ENCODE assay signal across 1 cellular context in the genomic region with DNA sequence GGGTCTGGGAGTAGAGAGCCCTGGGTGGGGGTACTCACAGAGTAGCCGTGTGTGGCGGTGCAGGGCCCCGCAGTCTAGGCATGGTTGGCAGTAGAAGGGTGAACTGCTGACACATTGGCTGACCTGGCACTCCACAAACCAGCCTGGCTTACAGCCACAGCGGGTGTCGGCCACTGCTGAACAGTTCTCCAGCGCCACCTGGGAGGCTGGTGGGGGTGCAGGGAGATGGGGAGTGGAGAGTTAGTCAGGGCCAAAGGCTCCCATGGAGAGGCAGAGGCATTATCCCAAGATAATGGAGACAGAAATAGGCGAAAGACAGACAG.
TF ChIP-seq lines count a peak whose summit lies in the region.

No MANE protein-coding gene starts in this region.

TF ChIP-seq in GM12878, 131 proteins besides CTCF, POLR2A, EP300 and RAD21:
- TF ChIP-seq MTA3 (IDR thresholded peaks at IDR 0.05; ENCODE audit: borderline replicate concordance, low read length): no peak
- no peak for TF ChIP-seq MYB (IDR thresholded peaks at IDR 0.05; ENCODE audit: borderline replicate concordance, low read depth, low read length)
- TF ChIP-seq SMAD5 (IDR thresholded peaks at IDR 0.05; ENCODE audit: low read depth): no peak
- no peak for TF ChIP-seq CREM (IDR thresholded peaks at IDR 0.05; ENCODE audit: low read depth)
- TF ChIP-seq BMI1 (IDR thresholded peaks at IDR 0.05; ENCODE audit: borderline replicate concordance): no peak
- TF ChIP-seq GABPA (IDR thresholded peaks at IDR 0.05; ENCODE audit: low read depth): no peak
- no peak for TF ChIP-seq ASH2L (IDR thresholded peaks at IDR 0.05; ENCODE audit: borderline replicate concordance, low read depth)
- TF ChIP-seq HDAC6 (IDR thresholded peaks at IDR 0.05; ENCODE audit: unreplicated experiment): no peak
- TF ChIP-seq SREBF2 (IDR thresholded peaks at IDR 0.05; ENCODE audit: low read length): no peak
- no peak for TF ChIP-seq SREBF1 (IDR thresholded peaks at IDR 0.05; ENCODE audit: low read length)
- TF ChIP-seq, protein P1, sequence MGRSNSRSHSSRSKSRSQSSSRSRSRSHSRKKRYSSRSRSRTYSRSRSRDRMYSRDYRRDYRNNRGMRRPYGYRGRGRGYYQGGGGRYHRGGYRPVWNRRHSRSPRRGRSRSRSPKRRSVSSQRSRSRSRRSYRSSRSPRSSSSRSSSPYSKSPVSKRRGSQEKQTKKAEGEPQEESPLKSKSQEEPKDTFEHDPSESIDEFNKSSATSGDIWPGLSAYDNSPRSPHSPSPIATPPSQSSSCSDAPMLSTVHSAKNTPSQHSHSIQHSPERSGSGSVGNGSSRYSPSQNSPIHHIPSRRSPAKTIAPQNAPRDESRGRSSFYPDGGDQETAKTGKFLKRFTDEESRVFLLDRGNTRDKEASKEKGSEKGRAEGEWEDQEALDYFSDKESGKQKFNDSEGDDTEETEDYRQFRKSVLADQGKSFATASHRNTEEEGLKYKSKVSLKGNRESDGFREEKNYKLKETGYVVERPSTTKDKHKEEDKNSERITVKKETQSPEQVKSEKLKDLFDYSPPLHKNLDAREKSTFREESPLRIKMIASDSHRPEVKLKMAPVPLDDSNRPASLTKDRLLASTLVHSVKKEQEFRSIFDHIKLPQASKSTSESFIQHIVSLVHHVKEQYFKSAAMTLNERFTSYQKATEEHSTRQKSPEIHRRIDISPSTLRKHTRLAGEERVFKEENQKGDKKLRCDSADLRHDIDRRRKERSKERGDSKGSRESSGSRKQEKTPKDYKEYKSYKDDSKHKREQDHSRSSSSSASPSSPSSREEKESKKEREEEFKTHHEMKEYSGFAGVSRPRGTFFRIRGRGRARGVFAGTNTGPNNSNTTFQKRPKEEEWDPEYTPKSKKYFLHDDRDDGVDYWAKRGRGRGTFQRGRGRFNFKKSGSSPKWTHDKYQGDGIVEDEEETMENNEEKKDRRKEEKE (IDR thresholded peaks at IDR 0.05): no peak
- no peak for TF ChIP-seq KLF5 (IDR thresholded peaks at IDR 0.05; ENCODE audit: partially characterized antibody)
- TF ChIP-seq NR2F1 (conservative IDR thresholded peaks at IDR 0.05): no peak
- no peak for TF ChIP-seq NFXL1 (IDR thresholded peaks at IDR 0.05; ENCODE audit: borderline replicate concordance)
- TF ChIP-seq FOXM1 (IDR thresholded peaks at IDR 0.05; ENCODE audit: low read depth, low read length): no peak
- no peak for TF ChIP-seq RAD51 (IDR thresholded peaks at IDR 0.05)
- TF ChIP-seq, protein P2, sequence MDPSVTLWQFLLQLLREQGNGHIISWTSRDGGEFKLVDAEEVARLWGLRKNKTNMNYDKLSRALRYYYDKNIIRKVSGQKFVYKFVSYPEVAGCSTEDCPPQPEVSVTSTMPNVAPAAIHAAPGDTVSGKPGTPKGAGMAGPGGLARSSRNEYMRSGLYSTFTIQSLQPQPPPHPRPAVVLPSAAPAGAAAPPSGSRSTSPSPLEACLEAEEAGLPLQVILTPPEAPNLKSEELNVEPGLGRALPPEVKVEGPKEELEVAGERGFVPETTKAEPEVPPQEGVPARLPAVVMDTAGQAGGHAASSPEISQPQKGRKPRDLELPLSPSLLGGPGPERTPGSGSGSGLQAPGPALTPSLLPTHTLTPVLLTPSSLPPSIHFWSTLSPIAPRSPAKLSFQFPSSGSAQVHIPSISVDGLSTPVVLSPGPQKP (IDR thresholded peaks at IDR 0.05; ENCODE audit: low read depth, low read length): no peak
- TF ChIP-seq, protein P3, sequence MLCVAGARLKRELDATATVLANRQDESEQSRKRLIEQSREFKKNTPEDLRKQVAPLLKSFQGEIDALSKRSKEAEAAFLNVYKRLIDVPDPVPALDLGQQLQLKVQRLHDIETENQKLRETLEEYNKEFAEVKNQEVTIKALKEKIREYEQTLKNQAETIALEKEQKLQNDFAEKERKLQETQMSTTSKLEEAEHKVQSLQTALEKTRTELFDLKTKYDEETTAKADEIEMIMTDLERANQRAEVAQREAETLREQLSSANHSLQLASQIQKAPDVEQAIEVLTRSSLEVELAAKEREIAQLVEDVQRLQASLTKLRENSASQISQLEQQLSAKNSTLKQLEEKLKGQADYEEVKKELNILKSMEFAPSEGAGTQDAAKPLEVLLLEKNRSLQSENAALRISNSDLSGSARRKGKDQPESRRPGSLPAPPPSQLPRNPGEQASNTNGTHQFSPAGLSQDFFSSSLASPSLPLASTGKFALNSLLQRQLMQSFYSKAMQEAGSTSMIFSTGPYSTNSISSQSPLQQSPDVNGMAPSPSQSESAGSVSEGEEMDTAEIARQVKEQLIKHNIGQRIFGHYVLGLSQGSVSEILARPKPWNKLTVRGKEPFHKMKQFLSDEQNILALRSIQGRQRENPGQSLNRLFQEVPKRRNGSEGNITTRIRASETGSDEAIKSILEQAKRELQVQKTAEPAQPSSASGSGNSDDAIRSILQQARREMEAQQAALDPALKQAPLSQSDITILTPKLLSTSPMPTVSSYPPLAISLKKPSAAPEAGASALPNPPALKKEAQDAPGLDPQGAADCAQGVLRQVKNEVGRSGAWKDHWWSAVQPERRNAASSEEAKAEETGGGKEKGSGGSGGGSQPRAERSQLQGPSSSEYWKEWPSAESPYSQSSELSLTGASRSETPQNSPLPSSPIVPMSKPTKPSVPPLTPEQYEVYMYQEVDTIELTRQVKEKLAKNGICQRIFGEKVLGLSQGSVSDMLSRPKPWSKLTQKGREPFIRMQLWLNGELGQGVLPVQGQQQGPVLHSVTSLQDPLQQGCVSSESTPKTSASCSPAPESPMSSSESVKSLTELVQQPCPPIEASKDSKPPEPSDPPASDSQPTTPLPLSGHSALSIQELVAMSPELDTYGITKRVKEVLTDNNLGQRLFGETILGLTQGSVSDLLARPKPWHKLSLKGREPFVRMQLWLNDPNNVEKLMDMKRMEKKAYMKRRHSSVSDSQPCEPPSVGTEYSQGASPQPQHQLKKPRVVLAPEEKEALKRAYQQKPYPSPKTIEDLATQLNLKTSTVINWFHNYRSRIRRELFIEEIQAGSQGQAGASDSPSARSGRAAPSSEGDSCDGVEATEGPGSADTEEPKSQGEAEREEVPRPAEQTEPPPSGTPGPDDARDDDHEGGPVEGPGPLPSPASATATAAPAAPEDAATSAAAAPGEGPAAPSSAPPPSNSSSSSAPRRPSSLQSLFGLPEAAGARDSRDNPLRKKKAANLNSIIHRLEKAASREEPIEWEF (IDR thresholded peaks at IDR 0.05; ENCODE audit: insufficient replicate concordance, low read depth, low read length): no peak
